ENCODE assay signal across 9 cellular contexts in the genomic region with DNA sequence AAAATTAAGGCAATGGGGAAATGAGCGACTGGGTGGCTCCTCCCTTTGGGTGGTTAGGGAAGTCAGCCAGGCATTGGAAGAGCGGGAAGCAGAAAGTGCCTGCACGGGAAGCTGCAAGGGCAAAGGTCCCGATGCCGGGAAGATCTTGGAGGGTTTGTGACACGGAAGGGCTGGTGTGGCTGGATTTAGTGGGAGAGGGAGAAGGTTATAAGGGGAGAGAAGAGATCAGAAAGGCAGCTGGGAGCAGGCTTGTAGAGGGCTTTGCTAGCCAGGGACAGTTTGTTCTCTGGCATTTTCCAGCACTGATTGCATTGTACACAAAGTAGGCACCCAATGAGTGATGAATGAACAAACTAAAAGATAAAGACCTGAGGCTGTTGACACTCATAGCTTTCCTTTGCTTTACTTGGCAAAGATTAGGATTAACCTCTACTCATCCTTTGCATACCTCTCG.
DNase-seq lines count a peak whose midpoint lies in the region; ATAC-seq, FAIRE-seq and TF ChIP-seq lines count a peak whose summit lies in the region.
"Had no signal": no experiment of that assay in that cellular context is flagged by ENCODE, and none has a peak within 500 bp of the region (broad histone marks: within the 10 kb centered on the region; RNA-seq: fewer than 3 reads in every experiment).

No MANE protein-coding gene starts in this region.

- H3K4me1 ChIP-seq in Caco-2 (peaks cover 14% of the 10 kb centered on the region), pancreas (peaks cover 12 to 18% (median 15%) of the 10 kb centered on the region in 3 donors)

- H3K36me3 ChIP-seq in Caco-2 (ENCODE audit: control insufficient read depth, insufficient read depth, low read length) = no peaks in the 10 kb centered on the region
- no peaks in the 10 kb centered on the region for H3K36me3 ChIP-seq in pancreas

- FAIRE-seq in pancreas (lab: Jason Lieb, UNC) = no peak

- ATAC-seq in pancreas (peak; percentile 90 to 93 (median 90)), HG02623 (IDR thresholded peaks at IDR 0.05; ENCODE audit: unreplicated experiment) (no peak)
- no peak for ATAC-seq in stimulated activated naive CD8-positive, alpha-beta T cell treated with anti-CD3 and anti-CD28 coated beads, Interleukin-15, Interleukin-2, amounts not matched to agents 100 U/mL and 50 U/mL, for 24 hours

- H3K27ac ChIP-seq in RWPE1 = peak overlapping the region; percentile 83
- H3K27ac ChIP-seq in pancreas = peak overlapping the region; percentile 40 to 77 (median 66)

- no peaks in the 10 kb centered on the region for H3K9me3 Mint-ChIP-seq in Caco-2 (ENCODE audit: unreplicated experiment)
- H3K9me3 Mint-ChIP-seq: central memory CD8-positive, alpha-beta T cell had no signal

- H3K4me3 Mint-ChIP-seq in Caco-2 (ENCODE audit: unreplicated experiment) = peak overlapping the region; percentile 32
- H3K4me3 Mint-ChIP-seq: central memory CD8-positive, alpha-beta T cell had no signal

- H3K4me3 ChIP-seq in Caco-2 (ENCODE audit: low read depth, low read length) (no peak overlapping the region), fibroblast of pulmonary artery (replicated peaks; ENCODE audit: low read depth, low read length) (no peak overlapping the region), pancreas (peak overlapping the region in 1 of 4 donors; percentile 4)

- peak; percentile 23 to 47 for DNase-seq in Caco-2
- peak; percentile 45 for DNase-seq in RWPE1 (ENCODE audit: low spot score)
- peak; percentile 97 for DNase-seq in fibroblast of pulmonary artery (ENCODE audit: low read depth)
- DNase-seq in pancreas = peak in 5 of 6 donors; percentile 48 to 60 (median 49)
- no peak for DNase-seq in stimulated activated naive CD8-positive, alpha-beta T cell treated with anti-CD3 and anti-CD28 coated beads, Interleukin-15, Interleukin-2, amounts not matched to agents 100 U/mL and 50 U/mL, for 24 hours
- no peak for DNase-seq in SIG-M5 treated with dmso at 0.1 percent for 504 hours (lab: John Stamatoyannopoulos, UW; ENCODE audit: unreplicated experiment)
- DNase-seq in NCI-H446 treated with DMSO at 0.1 percent for 48 hours (lab: John Stamatoyannopoulos, UW) = no peak

- no peak overlapping the region for H3K27ac Mint-ChIP-seq in Caco-2 (ENCODE audit: unreplicated experiment)

- H3K27me3 Mint-ChIP-seq in Caco-2 (ENCODE audit: insufficient read depth, unreplicated experiment) = no peaks in the 10 kb centered on the region

- H3K9me3 ChIP-seq in Caco-2 (no peaks in the 10 kb centered on the region), pancreas (no peaks in the 10 kb centered on the region)

- 16 to 17% methylated on average over 7 of the region's 7 CpGs for WGBS in pancreas, 2 donors

- POLR2A ChIA-PET in Caco-2 (lab: Charles Lee) = no interaction called here
- POLR2A ChIA-PET in RWPE1 (lab: Yijun Ruan, JAX; ENCODE audit: low non-redundant PET) = no interaction called here

- H3K27me3 ChIP-seq in Caco-2 (replicated peaks; ENCODE audit: control insufficient read depth, insufficient read depth, low read length) (no peaks in the 10 kb centered on the region), pancreas (no peaks in the 10 kb centered on the region)

- CTCF ChIA-PET in Caco-2 (lab: Charles Lee) = interaction anchor here (0.7 to 1.9 kb wide), 3 partner anchors 18 to 50 kb away, joined by 3 to 6 read pairs (median 3); no protein-coding TSS in a partner anchor
- CTCF ChIA-PET in RWPE1 (lab: Yijun Ruan, JAX) = interaction anchor here (0.6 to 0.9 kb wide), 2 partner anchors 245 to 950 kb away, joined by 3 to 8 read pairs; no protein-coding TSS in a partner anchor

- intact Hi-C loops in Caco-2 (cut with micrococcal nuclease; ENCODE audit: unreplicated experiment) (no loop called here), pancreas (cut with DNase I) (no loop called here)

- no peak for TF ChIP-seq CTCF in Caco-2 (IDR thresholded peaks at IDR 0.05; ENCODE audit: insufficient read depth in 1 of 2, low read depth in 1 of 2, low read length in 1 of 2, severe bottlenecking in 1 of 2, unreplicated experiment in 1 of 2)
- TF ChIP-seq CTCF in RWPE1 (conservative IDR thresholded peaks at IDR 0.05; ENCODE audit: low read depth) = no peak
- no peak for TF ChIP-seq CTCF in fibroblast of pulmonary artery (IDR thresholded peaks at IDR 0.05; ENCODE audit: low read length, missing control alignments)
- no peak for TF ChIP-seq CTCF in pancreas (IDR thresholded peaks at IDR 0.05)

- peaks cover 8% of the 10 kb centered on the region for H3K4me1 Mint-ChIP-seq in Caco-2 (ENCODE audit: low read depth, unreplicated experiment)
- H3K4me1 Mint-ChIP-seq: central memory CD8-positive, alpha-beta T cell had no signal

- no TSS peak for BruUV-seq in Caco-2 (replicated peaks; lab: Mats Ljungman, UMichigan)

- no peaks in the 10 kb centered on the region for H3K36me3 Mint-ChIP-seq in Caco-2 (ENCODE audit: insufficient read depth, unreplicated experiment)

Comparison
In these comparisons a context has a peak if more than half of its experiments do, and no peak if none do; other contexts are left out.
1. DNase-seq: peak in Caco-2 (2 of 2), RWPE1 (single experiment), fibroblast of pulmonary artery (single experiment) and pancreas (5 of 6); none in stimulated activated naive CD8-positive, alpha-beta T cell treated with anti-CD3 and anti-CD28 coated beads, Interleukin-15, Interleukin-2, amounts not matched to agents 100 U/mL and 50 U/mL, for 24 hours (single experiment), SIG-M5 treated with dmso at 0.1 percent for 504 hours (single experiment) and NCI-H446 treated with DMSO at 0.1 percent for 48 hours (single experiment).
2. ATAC-seq: peak in pancreas (4 of 4); none in stimulated activated naive CD8-positive, alpha-beta T cell treated with anti-CD3 and anti-CD28 coated beads, Interleukin-15, Interleukin-2, amounts not matched to agents 100 U/mL and 50 U/mL, for 24 hours (single experiment) and HG02623 (single experiment).